In the genomic region with DNA sequence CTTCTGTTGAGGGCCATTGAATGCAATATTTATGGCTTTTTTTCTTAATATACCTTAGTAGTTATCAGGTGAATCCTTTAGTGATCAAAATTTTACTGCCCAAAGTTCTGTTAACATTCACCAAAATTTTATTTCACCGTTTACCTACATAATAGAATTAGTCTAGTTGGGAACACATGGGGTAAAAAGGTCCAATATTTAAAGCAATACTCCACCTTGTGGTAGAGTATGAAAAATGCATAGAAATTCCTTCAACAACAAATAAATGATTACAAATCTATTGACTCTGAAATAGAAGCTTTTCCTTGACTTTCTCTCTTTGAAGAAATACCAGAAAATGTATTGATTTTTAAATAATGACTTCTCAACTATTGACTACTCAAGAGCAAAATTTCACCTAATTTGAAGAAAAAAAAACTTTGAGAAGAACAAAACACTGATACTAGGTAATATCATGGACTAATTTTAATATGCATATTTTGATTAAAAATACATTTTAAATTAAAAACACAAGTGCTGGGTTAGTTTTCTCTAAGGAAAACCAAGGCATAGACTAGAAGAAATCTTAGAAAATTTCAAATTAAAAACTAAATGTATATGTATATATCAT, we compare ENCODE assay signal across 8 cellular contexts. TPM values are rescaled to one million over a fixed set of nuclear protein-coding genes. Genes with fewer than 3 reads are reported as not detected.
DNase-seq lines count a peak whose midpoint lies in the region; ATAC-seq, FAIRE-seq and TF ChIP-seq lines count a peak whose summit lies in the region.

No MANE protein-coding gene starts in this region.

- H3K4ac ChIP-seq in neuronal stem cell (ENCODE audit: low read length), result no peak overlapping the region

- no peak overlapping the region for H3K4me3 Mint-ChIP-seq in CD8-positive, alpha-beta T cell

- TF ChIP-seq POLR2A in esophagus squamous epithelium (IDR thresholded peaks at IDR 0.05), result no peak

- H4K8ac ChIP-seq in neuronal stem cell (ENCODE audit: low read depth, low read length), result no peak overlapping the region

- POLR2A ChIA-PET in CD8-positive, alpha-beta T cell (lab: Charles Lee), result no interaction called here

- H3K36me3 Mint-ChIP-seq in CD8-positive, alpha-beta T cell, result no peaks in the 10 kb centered on the region

- no peaks in the 10 kb centered on the region for H3K4me1 ChIP-seq in CD8-positive, alpha-beta T cell (ENCODE audit: insufficient read depth, low read length)
- peaks cover 0 to 9% (median 0%) of the 10 kb centered on the region in 3 donors for H3K4me1 ChIP-seq in esophagus squamous epithelium
- H3K4me1 ChIP-seq in small intestine (ENCODE audit: control insufficient read depth in 2 of 2, insufficient read depth in 1 of 2, low read depth in 1 of 2, low read length in 1 of 2), result no peaks in the 10 kb centered on the region
- no peaks in the 10 kb centered on the region for H3K4me1 ChIP-seq in neuronal stem cell (ENCODE audit: control insufficient read depth in 2 of 2, insufficient read depth in 1 of 2, low read depth in 1 of 2, low read length in 2 of 2)

- no peak overlapping the region for H3K4me2 ChIP-seq in neuronal stem cell (ENCODE audit: insufficient read depth, low read length, poor library complexity, severe bottlenecking)

- WGBS in esophagus squamous epithelium, 2 donors, result 0 to 7% methylated on average over 1 of the region's 1 CpG
- 0 to 6% (median 6%) methylated on average over 1 of the region's 1 CpG for WGBS in small intestine, 3 donors
- WGBS in neuronal stem cell (ENCODE audit: extremely low coverage in 2 of 2, insufficient read length in 2 of 2, insufficient replicate concordance in 1 of 2), 2 donors, result no CpG with 5 or more reads among the region's 1 CpG

- H3K27me3 ChIP-seq in CD8-positive, alpha-beta T cell (ENCODE audit: insufficient read depth, low read length), result no peaks in the 10 kb centered on the region
- H3K27me3 ChIP-seq in esophagus squamous epithelium (no peaks in the 10 kb centered on the region), small intestine (ENCODE audit: control insufficient read depth in 2 of 2, insufficient read depth in 2 of 2, low read length in 2 of 2) (no peaks in the 10 kb centered on the region), neuronal stem cell (ENCODE audit: control insufficient read depth in 3 of 3, insufficient read depth in 3 of 3, low read depth in 1 of 3, low read length in 3 of 3) (peaks cover 0 to 3% (median 0%) of the 10 kb centered on the region in 3 experiments)

- no peak overlapping the region for H3K9ac ChIP-seq in neuronal stem cell (ENCODE audit: low read depth, low read length, poor library complexity)

- H3K36me3 ChIP-seq in CD8-positive, alpha-beta T cell (ENCODE audit: insufficient read depth, low read length), result no peaks in the 10 kb centered on the region
- no peaks in the 10 kb centered on the region for H3K36me3 ChIP-seq in esophagus squamous epithelium
- H3K36me3 ChIP-seq in small intestine (ENCODE audit: control insufficient read depth in 2 of 2, insufficient read depth in 2 of 2, low read length in 2 of 2), result no peaks in the 10 kb centered on the region
- no peaks in the 10 kb centered on the region for H3K36me3 ChIP-seq in neuronal stem cell (replicated peaks in 1 of 2; ENCODE audit: control insufficient read depth in 2 of 2, insufficient read depth in 2 of 2, low read length in 2 of 2)

- CTCF ChIA-PET in CD8-positive, alpha-beta T cell (lab: Charles Lee), result interaction anchor here (1.1 to 1.4 kb wide), 4 partner anchors 933 to 1986 kb away, joined by 3 to 5 read pairs (median 3); no protein-coding TSS in a partner anchor

- no peak overlapping the region for H2BK12ac ChIP-seq in neuronal stem cell (ENCODE audit: low read length)

- no peak overlapping the region for H2BK15ac ChIP-seq in neuronal stem cell (ENCODE audit: low read length)

- H2AK5ac ChIP-seq in neuronal stem cell (ENCODE audit: low read depth, low read length), result no peak overlapping the region

- no peak overlapping the region for H3K18ac ChIP-seq in neuronal stem cell (ENCODE audit: low read length)

- intact Hi-C loops in CD8-positive, alpha-beta T cell (cut with DNase I, micrococcal nuclease), result loop anchor here (1.0 to 10.0 kb wide), 4 partner anchors 1308 to 1983 kb away; no protein-coding TSS in a partner anchor
- intact Hi-C loops in esophagus squamous epithelium (cut with DNase I), result no loop called here

- no peak overlapping the region for H3K14ac ChIP-seq in neuronal stem cell (ENCODE audit: low read length)

- ATAC-seq in CD8-positive, alpha-beta T cell, result no peak
- ATAC-seq in GM19397 (IDR thresholded peaks at IDR 0.05; ENCODE audit: unreplicated experiment), result peak; percentile 39

- H3K9me3 ChIP-seq in CD8-positive, alpha-beta T cell (ENCODE audit: low read length), result no peaks in the 10 kb centered on the region
- no peaks in the 10 kb centered on the region for H3K9me3 ChIP-seq in esophagus squamous epithelium
- no peaks in the 10 kb centered on the region for H3K9me3 ChIP-seq in small intestine (ENCODE audit: control insufficient read depth, low read depth)
- H3K9me3 ChIP-seq in neuronal stem cell (replicated peaks in 1 of 2; ENCODE audit: control insufficient read depth in 2 of 2, insufficient read depth in 1 of 2, low read depth in 1 of 2, low read length in 2 of 2), result no peaks in the 10 kb centered on the region

- H3K4me3 ChIP-seq in CD8-positive, alpha-beta T cell (ENCODE audit: low read depth, low read length), result no peak overlapping the region
- H3K4me3 ChIP-seq in esophagus squamous epithelium, result no peak overlapping the region
- no peak overlapping the region for H3K4me3 ChIP-seq in small intestine (ENCODE audit: low read depth in 1 of 2, low read length in 2 of 2)
- no peak overlapping the region for H3K4me3 ChIP-seq in neuronal stem cell (ENCODE audit: low read length in 2 of 2)

- H3K27me3 Mint-ChIP-seq in CD8-positive, alpha-beta T cell (ENCODE audit: low read depth), result peaks cover 3% of the 10 kb centered on the region

- FAIRE-seq in HTR-8/SVneo (lab: Jason Lieb, UNC), result no peak
- peak; percentile 87 for FAIRE-seq in small intestine (lab: Jason Lieb, UNC)

- H2BK5ac ChIP-seq in neuronal stem cell (ENCODE audit: low read length), result no peak overlapping the region

- H3K27ac ChIP-seq in CD8-positive, alpha-beta T cell (ENCODE audit: low read depth, low read length), result no peak overlapping the region
- H3K27ac ChIP-seq in esophagus squamous epithelium (no peak overlapping the region), small intestine (ENCODE audit: low read depth in 1 of 2, low read length in 1 of 2) (no peak overlapping the region), neuronal stem cell (replicated peaks; ENCODE audit: low read length) (no peak overlapping the region)

- H3K23ac ChIP-seq in neuronal stem cell (ENCODE audit: low read depth, low read length, poor library complexity), result no peak overlapping the region

- H3K4me1 Mint-ChIP-seq in CD8-positive, alpha-beta T cell (ENCODE audit: low read depth), result peaks cover 12% of the 10 kb centered on the region

- H3K9me3 Mint-ChIP-seq in CD8-positive, alpha-beta T cell, result no peaks in the 10 kb centered on the region

- no peak overlapping the region for H2BK120ac ChIP-seq in neuronal stem cell (ENCODE audit: low read depth, low read length)

- H3K79me1 ChIP-seq in neuronal stem cell (ENCODE audit: low read depth, low read length), result no peaks in the 10 kb centered on the region

- no peak overlapping the region for H2AFZ ChIP-seq in neuronal stem cell (ENCODE audit: low read length)

- no peak for DNase-seq in CD8-positive, alpha-beta T cell
- DNase-seq in HTR-8/SVneo (ENCODE audit: insufficient read length, low spot score) (peak; percentile 24), RPMI8226 (peak; percentile 20), esophagus squamous epithelium (lab: John Stamatoyannopoulos, UW) (no peak), small intestine (peak; percentile 18), neuronal stem cell (ENCODE audit: low spot score) (no peak), GM19240 (ENCODE audit: insufficient read length, low spot score) (no peak)

- peak; percentile 75 for TF ChIP-seq CTCF in CD8-positive, alpha-beta T cell (IDR thresholded peaks at IDR 0.05)
- peak in 4 of 6 experiments; percentile 56 to 66 (median 58) for TF ChIP-seq CTCF in esophagus squamous epithelium (IDR thresholded peaks at IDR 0.05)

- no peak overlapping the region for H4K91ac ChIP-seq in neuronal stem cell (ENCODE audit: low read depth, low read length, poor library complexity)

- H3K27ac Mint-ChIP-seq in CD8-positive, alpha-beta T cell, result no peak overlapping the region

RNA-seq across cellular contexts. Expression of gene POLR1F, which starts 43.3 kb away (rescaled TPM):
- total RNA-seq in CD8-positive, alpha-beta T cell, result 10 to 100 TPM; 35.0 to 37.7 TPM
- 10 to 100 TPM in 3 of 4 donors, 1 to 10 TPM in 1; 5.6 to 15.8 (median 12.1) TPM for total RNA-seq in esophagus squamous epithelium
- 1 to 10 TPM; 3.5 to 8.4 (median 6.5) TPM for polyA plus RNA-seq in small intestine
- polyA plus RNA-seq in neuronal stem cell (2013, experiment 1 of 2), result 17.1 TPM
- 19.7 TPM for polyA plus RNA-seq in neuronal stem cell (2013, experiment 2 of 2)

Comparison
In these comparisons a context has a peak if more than half of its experiments do, and no peak if none do; other contexts are left out.
1. DNase-seq: peak in HTR-8/SVneo (single experiment), RPMI8226 (single experiment) and small intestine (single experiment); none in CD8-positive, alpha-beta T cell (0 of 7), esophagus squamous epithelium (single experiment), neuronal stem cell (single experiment) and GM19240 (single experiment).